Comparison of ENCODE assay signal across 11 cellular contexts in the genomic region with DNA sequence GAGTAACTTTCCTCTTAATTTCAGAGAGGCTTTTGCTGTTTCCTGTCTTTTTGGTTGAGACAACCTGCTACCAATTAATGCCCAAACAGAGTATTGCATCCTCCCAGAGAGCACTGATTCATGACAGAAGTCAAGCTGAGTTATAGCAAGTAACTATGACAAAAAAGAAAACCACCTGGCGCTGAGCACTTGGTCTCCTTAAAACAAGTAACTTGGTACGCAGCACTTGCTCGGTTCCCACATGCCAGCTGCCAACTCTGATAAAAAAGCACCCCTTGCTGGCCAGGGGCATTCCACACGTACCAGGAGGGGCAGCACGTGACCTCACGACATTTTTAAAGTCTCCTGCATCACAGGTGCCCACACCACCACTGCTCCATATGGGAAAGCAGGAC. TPM values are rescaled to one million over a fixed set of nuclear protein-coding genes. Genes with fewer than 3 reads are reported as not detected.
DNase-seq lines count a peak whose midpoint lies in the region; ATAC-seq and TF ChIP-seq lines count a peak whose summit lies in the region.
"Had no signal": no experiment of that assay in that cellular context is flagged by ENCODE, and none has a peak within 500 bp of the region (broad histone marks: within the 10 kb centered on the region; RNA-seq: fewer than 3 reads in every experiment).

No MANE protein-coding gene starts in this region.

- no peak overlapping the region for H4K91ac ChIP-seq in H9 (ENCODE audit: insufficient read length, low read depth, low read length)

- H3K14ac ChIP-seq in H9 (ENCODE audit: insufficient read depth, low read length): no peak overlapping the region

- no peaks in the 10 kb centered on the region for H3K9me3 ChIP-seq in H9 (ENCODE audit: control insufficient read depth, low read depth, low read length)
- H3K9me3 ChIP-seq: Caco-2, thoracic aorta had no signal

- no peak overlapping the region for H3K27ac ChIP-seq in H9 (ENCODE audit: insufficient read length, low read depth, low read length)
- H3K27ac ChIP-seq: thoracic aorta had no signal

- DNase-seq in H9 (no peak), COR-L47 (lab: John Stamatoyannopoulos, UW) (no peak), NCI-H187 treated with DMSO at 0.1 percent for 48 hours (lab: John Stamatoyannopoulos, UW) (no peak), SKM-1 (lab: John Stamatoyannopoulos, UW; ENCODE audit: unreplicated experiment) (no peak)
- DNase-seq: Caco-2; NCI-H1105; stimulated activated CD4-positive, alpha-beta T cell treated with anti-CD3 and anti-CD28 coated beads, Interleukin-4, amount 100 ng/mL, for 24 hours had no signal

- no peaks in the 10 kb centered on the region for H3K27me3 Mint-ChIP-seq in H9 (ENCODE audit: low read depth)
- H3K27me3 Mint-ChIP-seq in stimulated activated memory B cell treated with anti-CD40 and anti-IgM and Interleukin-4, amounts not matched to agents 10 μg/mL and 1 μg/mL and 100 μg/mL, for 72 hours: no peaks in the 10 kb centered on the region

- no peaks in the 10 kb centered on the region for H3K79me2 ChIP-seq in H9 (ENCODE audit: insufficient read depth, low read length)

- no peaks in the 10 kb centered on the region for H3K23me2 ChIP-seq in H9 (ENCODE audit: insufficient read length, low read depth, low read length, poor library complexity, severe bottlenecking)

- no peak overlapping the region for H3K23ac ChIP-seq in H9 (ENCODE audit: insufficient read length, low read depth, low read length)

- H3K4me3 Mint-ChIP-seq in H9: no peak overlapping the region
- peak overlapping the region; percentile 68 for H3K4me3 Mint-ChIP-seq in stimulated activated memory B cell treated with anti-CD40 and anti-IgM and Interleukin-4, amounts not matched to agents 10 μg/mL and 1 μg/mL and 100 μg/mL, for 72 hours

- no peak overlapping the region for H2BK5ac ChIP-seq in H9 (ENCODE audit: insufficient read length, low read length)

- no peak overlapping the region for H2BK15ac ChIP-seq in H9 (ENCODE audit: low read depth, low read length)

- no peak overlapping the region for H4K5ac ChIP-seq in H9 (ENCODE audit: insufficient read length, low read depth, low read length)

- no peak overlapping the region for H2BK20ac ChIP-seq in H9 (ENCODE audit: low read depth, low read length, poor library complexity, severe bottlenecking)

- no CpG with 5 or more reads among the region's 6 CpGs for WGBS in H9 (ENCODE audit: extremely low coverage, insufficient read length, low lambda C conversion rate)

- no peak overlapping the region for H3K4ac ChIP-seq in H9 (ENCODE audit: low read depth, low read length)

- no peak overlapping the region for H3K4me2 ChIP-seq in H9 (ENCODE audit: insufficient read depth, insufficient read length, low read length)

- H3K18ac ChIP-seq in H9 (ENCODE audit: insufficient read length, low read depth, low read length): no peak overlapping the region

- H3K27me3 ChIP-seq in H9 (ENCODE audit: insufficient read depth, low read length): no peaks in the 10 kb centered on the region

- no peak overlapping the region for H2AFZ ChIP-seq in H9 (ENCODE audit: low read length)

- H4K8ac ChIP-seq in H9 (replicated peaks; ENCODE audit: insufficient read length, low read depth, low read length): peak overlapping the region; percentile 89

- no peak overlapping the region for H3T11ph ChIP-seq in H9 (ENCODE audit: low read length)

- H3K9me3 Mint-ChIP-seq in H9: peaks cover 0 to 2% of the 10 kb centered on the region in 2 experiments; a peak in 1 of 5 replicates
- no peaks in the 10 kb centered on the region for H3K9me3 Mint-ChIP-seq in stimulated activated memory B cell treated with anti-CD40 and anti-IgM and Interleukin-4, amounts not matched to agents 10 μg/mL and 1 μg/mL and 100 μg/mL, for 72 hours

- H3K9ac ChIP-seq in H9 (ENCODE audit: extremely low read depth, insufficient read length, low read length): no peak overlapping the region

- peaks cover 0 to 4% of the 10 kb centered on the region in 2 experiments; a peak in 1 of 4 replicates for H3K4me1 Mint-ChIP-seq in H9
- peaks cover 23% of the 10 kb centered on the region for H3K4me1 Mint-ChIP-seq in stimulated activated memory B cell treated with anti-CD40 and anti-IgM and Interleukin-4, amounts not matched to agents 10 μg/mL and 1 μg/mL and 100 μg/mL, for 72 hours

- 0 out of 7 replicates have a peak, but pooled peaks cover 0 to 2% (median 0%) of the 10 kb centered on the region in 3 experiments for H3K36me3 Mint-ChIP-seq in H9 (ENCODE audit: insufficient read depth in 1 of 3, low read depth in 3 of 3)
- H3K36me3 Mint-ChIP-seq in stimulated activated memory B cell treated with anti-CD40 and anti-IgM and Interleukin-4, amounts not matched to agents 10 μg/mL and 1 μg/mL and 100 μg/mL, for 72 hours: peaks cover 35% of the 10 kb centered on the region

- peak; percentile 69 for ATAC-seq in GM19351 (IDR thresholded peaks at IDR 0.05; ENCODE audit: unreplicated experiment)
- ATAC-seq in HG03457 (IDR thresholded peaks at IDR 0.05; ENCODE audit: unreplicated experiment): peak; percentile 48
- peak; percentile 89 for ATAC-seq in stimulated activated memory B cell treated with anti-CD40 and anti-IgM and Interleukin-4, amounts not matched to agents 10 μg/mL and 1 μg/mL and 100 μg/mL, for 72 hours

- H3K4me1 ChIP-seq in H9 (ENCODE audit: insufficient read depth, low read length): no peaks in the 10 kb centered on the region
- H3K4me1 ChIP-seq: Caco-2 had no signal

- no peak for TF ChIP-seq CTCF in H9 (conservative IDR thresholded peaks at IDR 0.05)

- no peak overlapping the region for H2BK12ac ChIP-seq in H9 (ENCODE audit: insufficient read length, low read depth, low read length)

- H3K56ac ChIP-seq in H9 (ENCODE audit: insufficient read length, low read depth, low read length): no peak overlapping the region

- no peak overlapping the region for H3K27ac Mint-ChIP-seq in H9
- H3K27ac Mint-ChIP-seq in stimulated activated memory B cell treated with anti-CD40 and anti-IgM and Interleukin-4, amounts not matched to agents 10 μg/mL and 1 μg/mL and 100 μg/mL, for 72 hours: peak overlapping the region; percentile 88

- no peak overlapping the region for H2AK5ac ChIP-seq in H9 (ENCODE audit: insufficient read length, low read length)

- peak overlapping the region; percentile 80 for H2BK120ac ChIP-seq in H9 (ENCODE audit: low read depth, low read length, poor library complexity, severe bottlenecking)

- H3K79me1 ChIP-seq in H9 (ENCODE audit: insufficient read depth, low read depth, low read length, poor library complexity, severe bottlenecking): no peaks in the 10 kb centered on the region

- H4K20me1 ChIP-seq in H9 (ENCODE audit: control insufficient read depth, insufficient read depth, insufficient read length): no peaks in the 10 kb centered on the region

RNA-seq across cellular contexts. Expression of a gene that starts 13.5 kb away (rescaled TPM):
- 22.2 and 22.4 TPM in 2 replicates for total RNA-seq in H9 (2021)
